In genomic region chr4:180059216-180059881, GRCh38 we compare ENCODE assay signal across 8 cellular contexts.
DNase-seq lines count a peak whose midpoint lies in the region; ATAC-seq and TF ChIP-seq lines count a peak whose summit lies in the region.

No MANE protein-coding gene starts in this region.

- H3K9me3 ChIP-seq in neuron (ENCODE audit: low read length): no peaks in the 10 kb centered on the region

- intact Hi-C loops in Calu3 (cut with micrococcal nuclease; ENCODE audit: unreplicated experiment): no loop called here

- H3K4me3 ChIP-seq in epithelial cell of esophagus (ENCODE audit: low read length) (peak overlapping the region; percentile 46), neuron (ENCODE audit: low read length) (peak overlapping the region; percentile 72)

- H3K4me1 Mint-ChIP-seq in Calu3 (ENCODE audit: low read depth, unreplicated experiment): no peaks in the 10 kb centered on the region
- no peaks in the 10 kb centered on the region for H3K4me1 Mint-ChIP-seq in stimulated activated effector memory CD8-positive, alpha-beta T cell treated with anti-CD3 and anti-CD28 coated beads, Interleukin-12 subunit alpha, Interleukin-12 subunit beta, amount 100 ng/mL, for 72 hours

- peaks cover 40% of the 10 kb centered on the region for H3K27me3 ChIP-seq in neuron (ENCODE audit: insufficient read depth, low read length)

- BruUV-seq in Calu3 (replicated peaks; lab: Mats Ljungman, UMichigan): no TSS peak

- TF ChIP-seq CTCF in Calu3 (IDR thresholded peaks at IDR 0.05; ENCODE audit: unreplicated experiment) (no peak), epithelial cell of esophagus (IDR thresholded peaks at IDR 0.05; ENCODE audit: insufficient read depth, low read depth, low read length, missing control alignments) (no peak)

- H3K4me1 ChIP-seq in neuron (ENCODE audit: insufficient read depth, low read length): peaks cover 20% of the 10 kb centered on the region

- H3K4me3 Mint-ChIP-seq in Calu3 (ENCODE audit: low read depth, unreplicated experiment): peak overlapping the region; percentile 74
- H3K4me3 Mint-ChIP-seq in stimulated activated effector memory CD8-positive, alpha-beta T cell treated with anti-CD3 and anti-CD28 coated beads, Interleukin-12 subunit alpha, Interleukin-12 subunit beta, amount 100 ng/mL, for 72 hours: no peak overlapping the region

- peak overlapping the region; percentile 99 for H2AFZ ChIP-seq in neuron (ENCODE audit: low read depth, low read length)

- H3K36me3 ChIP-seq in neuron (ENCODE audit: insufficient read depth, low read length): no peaks in the 10 kb centered on the region

- CTCF ChIA-PET in Calu3 (lab: Charles Lee): no interaction called here

- no peak for DNase-seq in Calu3
- peak; percentile 45 for DNase-seq in NOMO-1 treated with DMSO at 0.1 percent for 48 hours (lab: John Stamatoyannopoulos, UW; ENCODE audit: unreplicated experiment)
- no peak for DNase-seq in epithelial cell of esophagus (ENCODE audit: low read depth)
- DNase-seq in occipital lobe (lab: John Stamatoyannopoulos, UW): no peak
- no peak for DNase-seq in stimulated activated effector memory CD8-positive, alpha-beta T cell treated with anti-CD3 and anti-CD28 coated beads, Interleukin-12 subunit alpha, Interleukin-12 subunit beta, amount 100 ng/mL, for 72 hours (ENCODE audit: low spot score in 2 of 2)

- ATAC-seq in GM21786 (IDR thresholded peaks at IDR 0.05; ENCODE audit: unreplicated experiment) (peak; percentile 26), HG03045 (IDR thresholded peaks at IDR 0.05; ENCODE audit: unreplicated experiment) (no peak)
- ATAC-seq in stimulated activated effector memory CD8-positive, alpha-beta T cell treated with anti-CD3 and anti-CD28 coated beads, Interleukin-12 subunit alpha, Interleukin-12 subunit beta, amount 100 ng/mL, for 72 hours: no peak

- H3K27ac Mint-ChIP-seq in Calu3 (ENCODE audit: unreplicated experiment): no peak overlapping the region
- H3K27ac Mint-ChIP-seq in stimulated activated effector memory CD8-positive, alpha-beta T cell treated with anti-CD3 and anti-CD28 coated beads, Interleukin-12 subunit alpha, Interleukin-12 subunit beta, amount 100 ng/mL, for 72 hours: no peak overlapping the region

- H3K9me3 Mint-ChIP-seq in Calu3 (ENCODE audit: low read depth, unreplicated experiment): no peaks in the 10 kb centered on the region
- peaks cover 8% of the 10 kb centered on the region for H3K9me3 Mint-ChIP-seq in stimulated activated effector memory CD8-positive, alpha-beta T cell treated with anti-CD3 and anti-CD28 coated beads, Interleukin-12 subunit alpha, Interleukin-12 subunit beta, amount 100 ng/mL, for 72 hours

- H3K36me3 Mint-ChIP-seq in Calu3 (ENCODE audit: insufficient read depth, unreplicated experiment): peaks cover 22% of the 10 kb centered on the region
- H3K36me3 Mint-ChIP-seq in stimulated activated effector memory CD8-positive, alpha-beta T cell treated with anti-CD3 and anti-CD28 coated beads, Interleukin-12 subunit alpha, Interleukin-12 subunit beta, amount 100 ng/mL, for 72 hours: peaks cover 5% of the 10 kb centered on the region

- no peaks in the 10 kb centered on the region for H3K27me3 Mint-ChIP-seq in Calu3 (ENCODE audit: unreplicated experiment)
